In the genomic region with DNA sequence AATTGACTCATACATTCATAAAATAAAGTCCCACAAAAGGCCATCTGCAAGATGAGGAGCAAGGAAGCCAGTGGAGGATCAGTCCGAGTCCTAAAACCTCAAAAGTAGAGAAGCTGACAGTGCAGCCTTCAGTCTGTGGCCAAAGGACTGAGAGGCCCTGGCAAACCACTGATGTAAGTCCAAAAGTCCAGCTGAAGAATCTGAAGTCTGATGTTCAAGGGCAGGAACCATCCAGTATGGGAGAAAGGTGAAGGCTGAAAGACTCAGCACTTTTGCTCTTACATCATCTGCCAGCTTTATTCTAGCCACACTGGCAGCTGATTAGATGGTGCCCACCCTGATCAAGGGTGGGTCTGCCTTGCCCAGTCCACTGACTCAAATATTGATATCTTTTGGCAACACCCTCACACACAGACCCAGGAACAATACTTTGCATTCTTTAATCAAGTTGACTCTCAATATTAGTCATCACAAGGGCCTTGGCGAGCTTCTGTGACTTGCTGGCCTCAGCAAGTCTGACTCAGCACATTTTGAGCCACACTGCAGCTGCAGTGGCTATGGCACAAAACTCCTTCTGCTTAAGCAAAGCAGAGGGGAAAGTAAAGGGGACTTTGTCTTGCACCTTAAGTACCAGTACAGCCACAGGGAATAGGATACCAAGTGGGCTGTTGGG, we compare ENCODE assay signal across 11 cellular contexts.
A peak's percentile ranks its signal among the peaks of the same experiment; 100 is the strongest.
DNase-seq lines count a peak whose midpoint lies in the region; ATAC-seq and TF ChIP-seq lines count a peak whose summit lies in the region.
"Had no signal": no experiment of that assay in that cellular context is flagged by ENCODE, and none has a peak within 500 bp of the region (broad histone marks: within the 10 kb centered on the region; RNA-seq: fewer than 3 reads in every experiment).

No MANE protein-coding gene starts in this region.

- no peak overlapping the region for H2AFZ ChIP-seq in HCT116 (ENCODE audit: low read depth, low read length, poor library complexity, severe bottlenecking)

- POLR2A ChIA-PET in HCT116 (lab: Charles Lee): no interaction called here

- H3K27me3 ChIP-seq in HCT116 (ENCODE audit: insufficient read depth, low read length): no peaks in the 10 kb centered on the region
- H3K27me3 ChIP-seq: upper lobe of left lung had no signal

- no peaks in the 10 kb centered on the region for H3K36me3 ChIP-seq in HCT116 (ENCODE audit: control insufficient read depth in 1 of 2, insufficient read depth in 2 of 2, low read length in 2 of 2)
- H3K36me3 ChIP-seq: upper lobe of left lung had no signal

- no peak for TF ChIP-seq POLR2A in HCT116 (IDR thresholded peaks at IDR 0.05; ENCODE audit: borderline replicate concordance, extremely low read depth, insufficient read depth, insufficient read length)

- intact Hi-C loops in HCT116 (cut with micrococcal nuclease): no loop called here

- H3K4me1 ChIP-seq in HCT116 (ENCODE audit: control insufficient read depth in 1 of 2, insufficient read depth in 2 of 2, low read length in 2 of 2): peaks cover 0 to 7% of the 10 kb centered on the region in 2 experiments; a peak in 2 of 4 replicates
- H3K4me1 ChIP-seq: upper lobe of left lung had no signal

- H3K4me2 ChIP-seq in HCT116 (ENCODE audit: low read length): no peak overlapping the region

- H3K9me3 ChIP-seq in HCT116 (ENCODE audit: control insufficient read depth in 1 of 2, insufficient read depth in 1 of 2, low read depth in 1 of 2, low read length in 2 of 2): no peaks in the 10 kb centered on the region

- no peak for TF ChIP-seq CTCF in HCT116 (IDR thresholded peaks at IDR 0.05 in 2 of 3, conservative IDR thresholded peaks at IDR 0.05 in 1 of 3; ENCODE audit: borderline replicate concordance in 1 of 3, insufficient read depth in 1 of 3, low read depth in 2 of 3, low read length in 2 of 3)

- H3K9ac ChIP-seq in HCT116 (ENCODE audit: low read length): no peak overlapping the region

- no peak overlapping the region for H3K4me3 ChIP-seq in HCT116 (replicated peaks in 1 of 2; ENCODE audit: low read depth in 1 of 2, low read length in 2 of 2)
- H3K4me3 ChIP-seq: skin epidermis, upper lobe of left lung had no signal

- no peak for TF ChIP-seq RAD21 in HCT116 (IDR thresholded peaks at IDR 0.05; ENCODE audit: low read depth)

- RAD21 ChIA-PET in HCT116 (lab: Charles Lee; ENCODE audit: low non-redundant PET in 1 of 2, low total read pairs in 2 of 2, uncharacterized antibody in 2 of 2, unreplicated experiment in 2 of 2): no interaction called here

- ATAC-seq in GM18499 (IDR thresholded peaks at IDR 0.05; ENCODE audit: insufficient read depth, unreplicated experiment) (peak; percentile 93), HCT116 (no peak)

- CTCF ChIA-PET in HCT116 (lab: Charles Lee): no interaction called here

- H3K79me2 ChIP-seq in HCT116 (ENCODE audit: insufficient read depth, low read length): no peaks in the 10 kb centered on the region

- no peaks in the 10 kb centered on the region for H4K20me1 ChIP-seq in HCT116 (ENCODE audit: insufficient read depth)

- H3K9me2 ChIP-seq in HCT116 (ENCODE audit: insufficient read depth): no peaks in the 10 kb centered on the region

- no peak overlapping the region for H3K27ac ChIP-seq in HCT116 (ENCODE audit: low read depth, low read length)
- H3K27ac ChIP-seq: skin epidermis, upper lobe of left lung had no signal

- BruUV-seq in HCT116 (replicated peaks; lab: Mats Ljungman, UMichigan): no TSS peak

- DNase-seq in HCT116 (ENCODE audit: low read depth, low spot score) (no peak), M059J (ENCODE audit: low read depth) (peak; percentile 80), fibroblast of the conjunctiva (ENCODE audit: low read depth) (peak; percentile 28), retina (no peak), ureter (ENCODE audit: low spot score) (no peak), NCI-H2029 treated with DMSO at 0.1 percent for 48 hours (lab: John Stamatoyannopoulos, UW) (no peak), SHP77 treated with DMSO at 0.1 percent for 48 hours (lab: John Stamatoyannopoulos, UW) (no peak)
- DNase-seq: NCI-H510A treated with DMSO at 0.1 percent for 48 hours, upper lobe of left lung had no signal

TF ChIP-seq in HCT116, 20 proteins besides CTCF, POLR2A, EP300 and RAD21:
- no peak for TF ChIP-seq CEBPB (IDR thresholded peaks at IDR 0.05; ENCODE audit: low read depth)
- peak; percentile 20; the same call in 1 of the 2 replicates for TF ChIP-seq FOSL1 (IDR thresholded peaks at IDR 0.05; ENCODE audit: low read depth)

Comparison
In these comparisons a context has a peak if more than half of its experiments do, and no peak if none do; other contexts are left out.
1. DNase-seq: peak in M059J (single experiment) and fibroblast of the conjunctiva (single experiment); none in HCT116 (single experiment), retina (single experiment), ureter (single experiment), NCI-H2029 treated with DMSO at 0.1 percent for 48 hours (single experiment) and SHP77 treated with DMSO at 0.1 percent for 48 hours (single experiment).